9 cellular contexts compared by ENCODE assay signal in genomic region chr5:57834829-57835554, GRCh38.
A peak's percentile ranks its signal among the peaks of the same experiment; 100 is the strongest.
DNase-seq lines count a peak whose midpoint lies in the region; ATAC-seq, FAIRE-seq and TF ChIP-seq lines count a peak whose summit lies in the region.
"Had no signal": no experiment of that assay in that cellular context is flagged by ENCODE, and none has a peak within 500 bp of the region (broad histone marks: within the 10 kb centered on the region; RNA-seq: fewer than 3 reads in every experiment).

No MANE protein-coding gene starts in this region.

- H3K4me1 ChIP-seq in neuronal stem cell (ENCODE audit: control insufficient read depth in 2 of 2, insufficient read depth in 1 of 2, low read depth in 1 of 2, low read length in 2 of 2): peaks cover 6 to 13% of the 10 kb centered on the region in 2 donors

- no peak overlapping the region for H2BK5ac ChIP-seq in neuronal stem cell (ENCODE audit: low read length)

- H3K4ac ChIP-seq in neuronal stem cell (ENCODE audit: low read length): no peak overlapping the region

- no peak overlapping the region for H3K23ac ChIP-seq in neuronal stem cell (ENCODE audit: low read depth, low read length, poor library complexity)

- H4K91ac ChIP-seq in neuronal stem cell (ENCODE audit: low read depth, low read length, poor library complexity): no peak overlapping the region

- no peak overlapping the region for H2BK120ac ChIP-seq in neuronal stem cell (ENCODE audit: low read depth, low read length)

- H2BK15ac ChIP-seq in neuronal stem cell (ENCODE audit: low read length): no peak overlapping the region

- H2AFZ ChIP-seq in neuronal stem cell (ENCODE audit: low read length): peak overlapping the region; percentile 66

- no peak overlapping the region for H2BK12ac ChIP-seq in neuronal stem cell (ENCODE audit: low read length)

- DNase-seq in H7 (peak; percentile 18), NCI-H748 (lab: John Stamatoyannopoulos, UW; ENCODE audit: unreplicated experiment) (peak; percentile 81), neuronal stem cell (ENCODE audit: low spot score) (peak; percentile 26), NCI-H2196 treated with DMSO at 0.1 percent for 48 hours (lab: John Stamatoyannopoulos, UW; ENCODE audit: unreplicated experiment) (no peak), NCI-H1436 (lab: John Stamatoyannopoulos, UW) (no peak), GM12891 (ENCODE audit: insufficient read length, low spot score) (no peak)

- peaks cover 3 to 10% of the 10 kb centered on the region in 2 donors for H3K9me3 ChIP-seq in neuronal stem cell (replicated peaks in 1 of 2; ENCODE audit: control insufficient read depth in 2 of 2, insufficient read depth in 1 of 2, low read depth in 1 of 2, low read length in 2 of 2)

- H3K9ac ChIP-seq in neuronal stem cell (ENCODE audit: low read depth, low read length, poor library complexity): no peak overlapping the region

- no peak overlapping the region for H4K8ac ChIP-seq in neuronal stem cell (ENCODE audit: low read depth, low read length)

- H3K36me3 ChIP-seq in H7 (replicated peaks; ENCODE audit: control insufficient read depth, insufficient read depth, low read length): no peaks in the 10 kb centered on the region
- H3K36me3 ChIP-seq in neuronal stem cell (replicated peaks in 1 of 2; ENCODE audit: control insufficient read depth in 2 of 2, insufficient read depth in 2 of 2, low read length in 2 of 2): no peaks in the 10 kb centered on the region

- no peak for FAIRE-seq in GM12891 (lab: Jason Lieb, UNC)

- peak overlapping the region; percentile 87 for H3K27ac ChIP-seq in neuronal stem cell (replicated peaks; ENCODE audit: low read length)
- H3K27ac ChIP-seq: coronary artery had no signal

- H3K18ac ChIP-seq in neuronal stem cell (ENCODE audit: low read length): peak overlapping the region; percentile 9

- no CpG with 5 or more reads among the region's 6 CpGs for WGBS in neuronal stem cell (ENCODE audit: extremely low coverage in 2 of 2, insufficient read length in 2 of 2, insufficient replicate concordance in 1 of 2), 2 donors

- ATAC-seq in esophagus mucosa: peak; percentile 73
- no peak for ATAC-seq in HG02840 (IDR thresholded peaks at IDR 0.05; ENCODE audit: low FRiP score, unreplicated experiment)

- H3K4me2 ChIP-seq in neuronal stem cell (ENCODE audit: insufficient read depth, low read length, poor library complexity, severe bottlenecking): peak overlapping the region; percentile 21

- H3K27me3 ChIP-seq in H7 (ENCODE audit: control insufficient read depth, insufficient read depth, low read length): no peaks in the 10 kb centered on the region
- no peaks in the 10 kb centered on the region for H3K27me3 ChIP-seq in neuronal stem cell (ENCODE audit: control insufficient read depth in 3 of 3, insufficient read depth in 3 of 3, low read depth in 1 of 3, low read length in 3 of 3)

- H3K79me1 ChIP-seq in neuronal stem cell (ENCODE audit: low read depth, low read length): no peaks in the 10 kb centered on the region

- H3K4me3 ChIP-seq in H7 (ENCODE audit: insufficient read depth, low read depth, low read length) (no peak overlapping the region), neuronal stem cell (ENCODE audit: low read length in 2 of 2) (no peak overlapping the region)
- H3K4me3 ChIP-seq: coronary artery had no signal

- H2AK5ac ChIP-seq in neuronal stem cell (ENCODE audit: low read depth, low read length): no peak overlapping the region

- H3K14ac ChIP-seq in neuronal stem cell (ENCODE audit: low read length): no peak overlapping the region

- TF ChIP-seq POLR2A in GM12891 (IDR thresholded peaks at IDR 0.05; ENCODE audit: low read depth, low read length): no peak

TF ChIP-seq in GM12891, 5 proteins besides CTCF, POLR2A, EP300 and RAD21:
- TF ChIP-seq POLR2AphosphoS5 (IDR thresholded peaks at IDR 0.05; ENCODE audit: low read depth, low read length) (no peak), SPI1 (IDR thresholded peaks at IDR 0.05; ENCODE audit: low read depth, low read length) (no peak), TAF1 (IDR thresholded peaks at IDR 0.05; ENCODE audit: low read depth, low read length) (no peak), POU2F2 (IDR thresholded peaks at IDR 0.05; ENCODE audit: low read depth, low read length) (no peak), PAX5 (IDR thresholded peaks at IDR 0.05; ENCODE audit: insufficient read depth, low read length, severe bottlenecking) (no peak)

Comparison
In these comparisons a context has a peak if more than half of its experiments do, and no peak if none do; other contexts are left out.
1. DNase-seq: peak in H7 (single experiment), NCI-H748 (single experiment) and neuronal stem cell (single experiment); none in NCI-H2196 treated with DMSO at 0.1 percent for 48 hours (single experiment), NCI-H1436 (single experiment) and GM12891 (single experiment).